In the genomic region with DNA sequence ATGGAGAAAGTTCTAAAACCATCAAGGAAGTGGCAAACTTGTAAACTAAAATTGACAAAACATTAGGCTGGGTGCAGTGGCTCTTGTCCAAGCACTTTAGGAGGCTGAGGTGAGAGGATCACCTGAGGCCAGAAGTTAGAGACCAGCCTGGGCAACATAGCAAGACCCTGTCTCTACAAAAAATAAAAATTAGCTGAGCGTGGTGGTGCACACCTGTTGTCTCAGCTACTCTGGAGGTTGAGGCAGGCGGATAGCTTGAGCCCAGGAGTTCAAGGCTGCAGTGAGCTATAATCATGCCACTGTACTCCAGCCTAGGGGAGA, we compare ENCODE assay signal across 1 cellular context.
TF ChIP-seq lines count a peak whose summit lies in the region.

No MANE protein-coding gene starts in this region.

TF ChIP-seq in HepG2, 621 proteins besides CTCF, POLR2A, EP300 and RAD21:
- TF ChIP-seq ZNF605 (CRISPR knock-in tag; IDR thresholded peaks at IDR 0.05) (no peak), ZNF121 (CRISPR knock-in tag; IDR thresholded peaks at IDR 0.05) (peak; percentile 87)
- TF ChIP-seq, protein P1, sequence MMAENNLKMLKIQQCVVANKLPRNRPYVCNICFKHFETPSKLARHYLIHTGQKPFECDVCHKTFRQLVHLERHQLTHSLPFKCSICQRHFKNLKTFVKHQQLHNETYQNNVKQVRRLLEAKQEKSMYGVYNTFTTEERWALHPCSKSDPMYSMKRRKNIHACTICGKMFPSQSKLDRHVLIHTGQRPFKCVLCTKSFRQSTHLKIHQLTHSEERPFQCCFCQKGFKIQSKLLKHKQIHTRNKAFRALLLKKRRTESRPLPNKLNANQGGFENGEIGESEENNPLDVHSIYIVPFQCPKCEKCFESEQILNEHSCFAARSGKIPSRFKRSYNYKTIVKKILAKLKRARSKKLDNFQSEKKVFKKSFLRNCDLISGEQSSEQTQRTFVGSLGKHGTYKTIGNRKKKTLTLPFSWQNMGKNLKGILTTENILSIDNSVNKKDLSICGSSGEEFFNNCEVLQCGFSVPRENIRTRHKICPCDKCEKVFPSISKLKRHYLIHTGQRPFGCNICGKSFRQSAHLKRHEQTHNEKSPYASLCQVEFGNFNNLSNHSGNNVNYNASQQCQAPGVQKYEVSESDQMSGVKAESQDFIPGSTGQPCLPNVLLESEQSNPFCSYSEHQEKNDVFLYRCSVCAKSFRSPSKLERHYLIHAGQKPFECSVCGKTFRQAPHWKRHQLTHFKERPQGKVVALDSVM (CRISPR knock-in tag; IDR thresholded peaks at IDR 0.05), result peak; percentile 82
